21 cellular contexts compared by ENCODE assay signal in the genomic region with DNA sequence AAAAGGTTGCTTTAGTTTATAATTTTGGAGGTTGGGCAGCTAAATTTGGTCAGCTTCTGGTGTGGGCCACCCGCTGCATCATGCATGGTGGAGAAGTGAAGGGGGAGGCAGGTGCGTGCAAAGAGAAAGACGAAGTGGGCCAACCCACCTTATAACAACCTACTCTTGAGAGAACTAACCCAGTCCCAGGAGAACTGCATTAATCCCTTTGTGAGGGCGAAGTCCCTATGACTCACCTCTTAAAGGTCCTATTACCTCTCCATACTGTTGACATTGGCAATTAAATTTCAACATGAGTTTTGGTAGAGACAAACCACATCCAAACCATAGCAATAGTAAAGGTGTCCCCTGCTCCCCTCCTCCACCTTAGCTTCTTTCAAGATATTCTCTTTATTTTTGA. TPM values are rescaled to one million over a fixed set of nuclear protein-coding genes. Genes with fewer than 3 reads are reported as not detected.
DNase-seq lines count a peak whose midpoint lies in the region; ATAC-seq and TF ChIP-seq lines count a peak whose summit lies in the region.
"Had no signal": no experiment of that assay in that cellular context is flagged by ENCODE, and none has a peak within 500 bp of the region (broad histone marks: within the 10 kb centered on the region; RNA-seq: fewer than 3 reads in every experiment).

No MANE protein-coding gene starts in this region.

- H3K4me1 ChIP-seq in foreskin keratinocyte, result no peaks in the 10 kb centered on the region
- H3K4me1 ChIP-seq: tibial artery had no signal

- no peak overlapping the region for H3K27ac ChIP-seq in foreskin keratinocyte
- H3K27ac ChIP-seq: neutrophil, tibial artery had no signal

- TF ChIP-seq CTCF in foreskin keratinocyte (conservative IDR thresholded peaks at IDR 0.05), result no peak

- H3K27ac Mint-ChIP-seq in stimulated activated naive B cell treated with anti-CD40 and anti-IgM and Interleukin-4, amounts not matched to agents 10 μg/mL and 1 μg/mL and 100 μg/mL, for 72 hours, result no peak overlapping the region
- H3K27ac Mint-ChIP-seq: activated CD4-positive, alpha-beta memory T cell treated with anti-CD3 and anti-CD28 coated beads for 36 hours; activated naive CD4-positive, alpha-beta T cell treated with anti-CD3 and anti-CD28 coated beads for 36 hours; CD4-positive, CD25-positive, alpha-beta regulatory T cell had no signal

- ATAC-seq in foreskin keratinocyte (peak; percentile 20), GM18868 (IDR thresholded peaks at IDR 0.05; ENCODE audit: unreplicated experiment) (no peak)
- no peak for ATAC-seq in stimulated activated naive B cell treated with anti-CD40 and anti-IgM and Interleukin-4, amounts not matched to agents 10 μg/mL and 1 μg/mL and 100 μg/mL, for 72 hours (replicated peaks)
- ATAC-seq: right cardiac atrium had no signal

- no peak overlapping the region for H3K4me3 Mint-ChIP-seq in stimulated activated naive B cell treated with anti-CD40 and anti-IgM and Interleukin-4, amounts not matched to agents 10 μg/mL and 1 μg/mL and 100 μg/mL, for 72 hours
- H3K4me3 Mint-ChIP-seq: activated CD4-positive, alpha-beta memory T cell treated with anti-CD3 and anti-CD28 coated beads for 36 hours; activated naive CD4-positive, alpha-beta T cell treated with anti-CD3 and anti-CD28 coated beads for 36 hours; CD4-positive, CD25-positive, alpha-beta regulatory T cell had no signal

- no peaks in the 10 kb centered on the region for H3K27me3 ChIP-seq in foreskin keratinocyte

- H3K27me3 Mint-ChIP-seq in stimulated activated naive B cell treated with anti-CD40 and anti-IgM and Interleukin-4, amounts not matched to agents 10 μg/mL and 1 μg/mL and 100 μg/mL, for 72 hours, result peaks cover 35 to 40% of the 10 kb centered on the region in 2 donors

- H3K4me1 Mint-ChIP-seq in stimulated activated naive B cell treated with anti-CD40 and anti-IgM and Interleukin-4, amounts not matched to agents 10 μg/mL and 1 μg/mL and 100 μg/mL, for 72 hours, result no peaks in the 10 kb centered on the region

- DNase-seq in DMS153 treated with DMSO at 0.1 percent for 48 hours (lab: John Stamatoyannopoulos, UW; ENCODE audit: unreplicated experiment) (peak; percentile 76), M059J (ENCODE audit: low read depth) (peak; percentile 21), NCI-H345 (lab: John Stamatoyannopoulos, UW) (peak; percentile 90), foreskin keratinocyte (no peak), C1 segment of cervical spinal cord (lab: John Stamatoyannopoulos, UW) (no peak), CD1c-positive myeloid dendritic cell (ENCODE audit: extremely low spot score) (no peak)
- no peak for DNase-seq in stimulated activated naive B cell treated with anti-CD40 and anti-IgM and Interleukin-4, amounts not matched to agents 10 μg/mL and 1 μg/mL and 100 μg/mL, for 72 hours
- DNase-seq: activated CD4-positive, alpha-beta memory T cell treated with anti-CD3 and anti-CD28 coated beads for 36 hours; activated naive CD4-positive, alpha-beta T cell treated with anti-CD3 and anti-CD28 coated beads for 36 hours; activated T-cell treated with anti-CD3 and anti-CD28 coated beads, Interleukin-2, amount 50 U/mL, for 1 hour; anterior cingulate cortex; CD4-positive, CD25-positive, alpha-beta regulatory T cell; GOT3; NCI-H226; right cardiac atrium; SIG-M5; stimulated activated naive CD4-positive, alpha-beta T cell; T-helper 2 cell; tibial artery had no signal

- H3K9me3 Mint-ChIP-seq in stimulated activated naive B cell treated with anti-CD40 and anti-IgM and Interleukin-4, amounts not matched to agents 10 μg/mL and 1 μg/mL and 100 μg/mL, for 72 hours, result peaks cover 0 to 3% of the 10 kb centered on the region in 2 donors

- no peaks in the 10 kb centered on the region for H3K36me3 Mint-ChIP-seq in stimulated activated naive B cell treated with anti-CD40 and anti-IgM and Interleukin-4, amounts not matched to agents 10 μg/mL and 1 μg/mL and 100 μg/mL, for 72 hours
- H3K36me3 Mint-ChIP-seq: activated CD4-positive, alpha-beta memory T cell treated with anti-CD3 and anti-CD28 coated beads for 36 hours; CD4-positive, CD25-positive, alpha-beta regulatory T cell had no signal

RNA-seq across cellular contexts. Expression of gene FGF9, which starts 7.7 kb away (rescaled TPM):
- total RNA-seq in M059J (2014; rRNA removed; shearing (Covaris generic)), result not detected in 2 replicates
- total RNA-seq in foreskin keratinocyte, result 0.04 TPM in 1 of 2 replicates, not detected in the other
- not detected in 2 replicates for polyA plus RNA-seq in foreskin keratinocyte
- total RNA-seq: activated naive CD4-positive, alpha-beta T cell treated with anti-CD3 and anti-CD28 coated beads for 36 hours had no signal

RNA-seq across cellular contexts. Expression of gene MICU2, which starts 59.2 kb away (rescaled TPM):
- total RNA-seq in M059J (2014; rRNA removed; shearing (Covaris generic)), result 85.6 and 170 TPM in 2 replicates
- total RNA-seq in foreskin keratinocyte, result 35.1 and 35.4 TPM in 2 replicates
- 23.5 and 26.5 TPM in 2 replicates for polyA plus RNA-seq in foreskin keratinocyte

Comparison
In these comparisons a context has a peak if more than half of its experiments do, and no peak if none do; other contexts are left out.
1. DNase-seq: peak in DMS153 treated with DMSO at 0.1 percent for 48 hours (single experiment), M059J (single experiment) and NCI-H345 (single experiment); none in foreskin keratinocyte (0 of 2), C1 segment of cervical spinal cord (0 of 14), stimulated activated naive B cell treated with anti-CD40 and anti-IgM and Interleukin-4, amounts not matched to agents 10 μg/mL and 1 μg/mL and 100 μg/mL, for 72 hours (single experiment) and CD1c-positive myeloid dendritic cell (single experiment).